ENCODE assay signal across 11 cellular contexts in the genomic region with DNA sequence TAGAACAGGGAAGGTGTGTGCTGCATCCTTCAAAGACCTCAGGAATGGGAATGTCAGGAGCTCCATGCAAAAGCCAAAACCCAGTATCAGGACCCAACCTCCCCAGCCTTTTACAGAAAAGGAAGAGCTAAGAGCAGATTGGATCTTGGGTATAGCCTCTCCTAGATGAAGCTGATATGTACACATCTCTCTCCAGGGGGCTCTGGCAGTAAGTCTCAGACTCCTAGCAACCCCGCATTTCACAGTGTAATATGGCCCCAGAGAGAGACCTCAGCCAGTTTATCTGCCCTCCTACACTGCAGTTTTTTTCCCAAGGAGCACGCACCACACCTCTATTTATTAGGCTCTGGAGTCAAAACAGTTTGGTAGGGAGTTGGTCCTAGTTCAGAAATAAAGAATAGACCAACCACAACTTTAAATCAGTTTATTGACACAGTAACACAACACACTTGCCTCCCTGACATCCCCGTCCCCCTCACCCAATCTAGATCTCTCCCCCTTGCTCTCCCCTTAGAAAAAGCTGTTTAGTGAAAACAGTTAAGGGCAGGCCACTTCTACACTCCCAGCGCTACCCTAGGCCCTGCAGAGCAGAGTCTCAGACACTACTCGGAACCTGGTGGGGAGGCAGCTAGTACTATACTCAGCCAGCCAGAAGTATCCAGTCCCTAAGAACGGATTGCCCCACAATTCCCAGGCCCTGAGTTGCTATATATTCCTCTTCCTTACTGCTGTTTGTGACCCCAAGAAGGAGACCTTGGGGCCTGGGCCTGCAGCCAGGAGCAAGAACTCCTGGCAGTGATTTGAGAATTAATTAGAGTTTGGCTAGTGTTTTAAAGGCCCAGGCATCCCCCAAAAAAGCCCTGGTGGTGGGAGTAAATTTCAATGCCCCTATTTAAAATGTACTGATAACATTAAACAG.
DNase-seq lines count a peak whose midpoint lies in the region; ATAC-seq, FAIRE-seq and TF ChIP-seq lines count a peak whose summit lies in the region.
"Had no signal": no experiment of that assay in that cellular context is flagged by ENCODE, and none has a peak within 500 bp of the region (broad histone marks: within the 10 kb centered on the region; RNA-seq: fewer than 3 reads in every experiment).

No MANE protein-coding gene starts in this region.

- no peaks in the 10 kb centered on the region for H3K9me3 Mint-ChIP-seq in activated T-cell treated with anti-CD3 and anti-CD28 coated beads, Interleukin-2, amount 50 U/mL, for 24 hours

- H3K4me1 ChIP-seq in K562 (replicated peaks in 1 of 2; ENCODE audit: control insufficient read depth in 2 of 2, insufficient read depth in 2 of 2, low read length in 2 of 2) (peaks cover 6 to 10% of the 10 kb centered on the region in 2 experiments; a peak in 4 of 5 replicates), mesodermal cell (ENCODE audit: control insufficient read depth, insufficient read depth, low read length, poor library complexity, severe bottlenecking) (peaks cover 11% of the 10 kb centered on the region), subcutaneous abdominal adipose tissue (ENCODE audit: control insufficient read depth in 5 of 5, insufficient read depth in 5 of 5, low read length in 5 of 5) (peaks cover 4 to 38% (median 30%) of the 10 kb centered on the region in 5 donors)

- H3K4me3 Mint-ChIP-seq in activated T-cell treated with anti-CD3 and anti-CD28 coated beads, Interleukin-2, amount 50 U/mL, for 24 hours = no peak overlapping the region
- H3K4me3 Mint-ChIP-seq: activated CD4-positive, alpha-beta T cell treated with anti-CD3 and anti-CD28 coated beads for 36 hours had no signal

- H3K27me3 Mint-ChIP-seq in activated T-cell treated with anti-CD3 and anti-CD28 coated beads, Interleukin-2, amount 50 U/mL, for 24 hours = no peaks in the 10 kb centered on the region
- H3K27me3 Mint-ChIP-seq: activated CD4-positive, alpha-beta T cell treated with anti-CD3 and anti-CD28 coated beads for 36 hours had no signal

- H3K36me3 ChIP-seq in K562 (ENCODE audit: control insufficient read depth, insufficient read depth, low read length) = peaks cover 77% of the 10 kb centered on the region
- H3K36me3 ChIP-seq in mesodermal cell (ENCODE audit: control insufficient read depth, insufficient read depth, low read length) = peaks cover 95% of the 10 kb centered on the region
- H3K36me3 ChIP-seq in subcutaneous abdominal adipose tissue (ENCODE audit: control insufficient read depth in 5 of 5, insufficient read depth in 5 of 5, low read length in 5 of 5) = peaks cover 2 to 78% (median 66%) of the 10 kb centered on the region in 5 donors

- intact Hi-C loops in K562 (cut with micrococcal nuclease) = loop anchor here (2.0 kb wide), 1 partner anchor 123 kb away; no protein-coding TSS in a partner anchor

- FAIRE-seq in K562 (lab: Jason Lieb, UNC) = no peak

- TSS peak; percentile 74 for BruUV-seq in K562 (replicated peaks; lab: Mats Ljungman, UMichigan)

- peak overlapping the region; percentile 79 for H3K27ac Mint-ChIP-seq in activated T-cell treated with anti-CD3 and anti-CD28 coated beads, Interleukin-2, amount 50 U/mL, for 24 hours
- H3K27ac Mint-ChIP-seq: activated CD4-positive, alpha-beta T cell treated with anti-CD3 and anti-CD28 coated beads for 36 hours had no signal

- no peak overlapping the region for H3K4me3 ChIP-seq in K562
- no peak overlapping the region for H3K4me3 ChIP-seq in mesodermal cell (ENCODE audit: extremely low read depth, insufficient read depth, low read length, poor library complexity, severe bottlenecking)
- H3K4me3 ChIP-seq in subcutaneous abdominal adipose tissue (ENCODE audit: low read depth in 1 of 5, low read length in 5 of 5) = no peak overlapping the region
- H3K4me3 ChIP-seq in coronary artery = no peak overlapping the region

- 93% methylated on average over 6 of the region's 6 CpGs for WGBS in K562 (ENCODE audit: insufficient coverage, low coverage, missing lambda C conversion rate)
- WGBS in mesodermal cell (ENCODE audit: insufficient coverage in 2 of 2), 2 experiments = 86 to 89% methylated on average over 2 to 3 of the region's 6 CpGs

- H3K27me3 ChIP-seq in K562 (ENCODE audit: control insufficient read depth in 2 of 2, insufficient read depth in 2 of 2, low read length in 2 of 2) (no peaks in the 10 kb centered on the region), subcutaneous abdominal adipose tissue (ENCODE audit: control insufficient read depth in 5 of 5, insufficient read depth in 4 of 5, low read length in 5 of 5) (no peaks in the 10 kb centered on the region)

- no peaks in the 10 kb centered on the region for H3K9me1 ChIP-seq in K562 (ENCODE audit: control insufficient read depth, insufficient read depth, low read length)

- POLR2A ChIA-PET in K562 (lab: Yijun Ruan, JAX) = interaction anchor here (0.5 to 2.2 kb wide), 8 partner anchors 9 to 619 kb away, joined by 3 to 13 read pairs (median 3); no protein-coding TSS in a partner anchor

- no peak for TF ChIP-seq EP300 in K562 (IDR thresholded peaks at IDR 0.05; ENCODE audit: low read length)

- peaks cover 10% of the 10 kb centered on the region for H3K4me1 Mint-ChIP-seq in activated T-cell treated with anti-CD3 and anti-CD28 coated beads, Interleukin-2, amount 50 U/mL, for 24 hours (ENCODE audit: low read depth)

- no peak overlapping the region for H3K4me2 ChIP-seq in K562 (ENCODE audit: insufficient read depth, low read length)
- H3K4me2 ChIP-seq: KMS-11 had no signal

- H3K27ac ChIP-seq in K562 (ENCODE audit: extremely low read depth, low read depth, low read length) (no peak overlapping the region), mesodermal cell (ENCODE audit: low read depth, low read length, severe bottlenecking) (peak overlapping the region; percentile 53), subcutaneous abdominal adipose tissue (ENCODE audit: low read depth, low read length) (peak overlapping the region; percentile 9), coronary artery (peak overlapping the region in 1 of 2 donors; percentile 27)
- H3K27ac ChIP-seq: KMS-11 had no signal

- H4K20me1 ChIP-seq in K562 (replicated peaks; ENCODE audit: control insufficient read depth, insufficient read depth, low read length) = 0 out of 2 replicates have a peak, but pooled peaks cover 10% of the 10 kb centered on the region

- H3K9ac ChIP-seq in K562 (ENCODE audit: insufficient read depth in 1 of 2, low read depth in 2 of 2, low read length in 2 of 2) (no peak overlapping the region), subcutaneous abdominal adipose tissue (ENCODE audit: low read length in 5 of 5) (peak overlapping the region in 2 of 5 donors; percentile 13 to 33)
- H3K9ac ChIP-seq: KMS-11 had no signal

- CTCF ChIA-PET in K562 (lab: Yijun Ruan, JAX; ENCODE audit: low intra/inter-chr PET ratio) = interaction anchor here (5.6 kb wide), 1 partner anchor 42 kb away, joined by 92 read pairs; no protein-coding TSS in a partner anchor

- H3K79me2 ChIP-seq in K562 (ENCODE audit: control insufficient read depth, insufficient read depth, low read length) = no peaks in the 10 kb centered on the region

- H3K36me3 Mint-ChIP-seq in activated T-cell treated with anti-CD3 and anti-CD28 coated beads, Interleukin-2, amount 50 U/mL, for 24 hours (ENCODE audit: low read depth) = peaks cover 78% of the 10 kb centered on the region

- in situ Hi-C loops in K562 (cut with MboI) = no loop called here

- no peak overlapping the region for H2AFZ ChIP-seq in K562 (ENCODE audit: low read depth, low read length)

- ATAC-seq in K562 = no peak
- ATAC-seq: activated CD4-positive, alpha-beta T cell treated with anti-CD3 and anti-CD28 coated beads for 36 hours had no signal

- TF ChIP-seq POLR2A in K562 (conservative IDR thresholded peaks at IDR 0.05) = no peak

- no peak for DNase-seq in activated T-cell treated with anti-CD3 and anti-CD28 coated beads, Interleukin-2, amount 50 U/mL, for 24 hours
- no peak for DNase-seq in activated T-cell treated with anti-CD3 and anti-CD28 coated beads, Interleukin-2, amount 50 U/mL, for 48 hours
- DNase-seq in K562 (ENCODE audit: extremely low read depth in 1 of 4, low spot score in 3 of 4) (no peak), coronary artery (ENCODE audit: low spot score) (no peak), OCI-M1 (lab: John Stamatoyannopoulos, UW) (no peak), islet precursor cell (no peak)
- DNase-seq: activated CD4-positive, alpha-beta T cell treated with anti-CD3 and anti-CD28 coated beads for 36 hours; GDM1 had no signal

- no peaks in the 10 kb centered on the region for H3K9me3 ChIP-seq in K562 (replicated peaks; ENCODE audit: control insufficient read depth, insufficient read depth, low read depth, low read length)
- H3K9me3 ChIP-seq in mesodermal cell (ENCODE audit: control insufficient read depth, low read length) = no peaks in the 10 kb centered on the region
- H3K9me3 ChIP-seq in subcutaneous abdominal adipose tissue (ENCODE audit: control insufficient read depth in 5 of 5, low read length in 5 of 5) = no peaks in the 10 kb centered on the region

- TF ChIP-seq CTCF in K562 (IDR thresholded peaks at IDR 0.05 in 2 of 3, conservative IDR thresholded peaks at IDR 0.05 in 1 of 3; ENCODE audit: insufficient read depth in 2 of 3, low read depth in 1 of 3, low read length in 3 of 3) = no peak
- no peak for TF ChIP-seq CTCF in coronary artery (IDR thresholded peaks at IDR 0.05)

- TF ChIP-seq RAD21 in K562 (CRISPR knock-in tag; conservative IDR thresholded peaks at IDR 0.05 in 1 of 2, IDR thresholded peaks at IDR 0.05 in 1 of 2) = no peak

TF ChIP-seq in K562, 482 proteins besides CTCF, POLR2A, EP300 and RAD21:
- TF ChIP-seq, protein P1, sequence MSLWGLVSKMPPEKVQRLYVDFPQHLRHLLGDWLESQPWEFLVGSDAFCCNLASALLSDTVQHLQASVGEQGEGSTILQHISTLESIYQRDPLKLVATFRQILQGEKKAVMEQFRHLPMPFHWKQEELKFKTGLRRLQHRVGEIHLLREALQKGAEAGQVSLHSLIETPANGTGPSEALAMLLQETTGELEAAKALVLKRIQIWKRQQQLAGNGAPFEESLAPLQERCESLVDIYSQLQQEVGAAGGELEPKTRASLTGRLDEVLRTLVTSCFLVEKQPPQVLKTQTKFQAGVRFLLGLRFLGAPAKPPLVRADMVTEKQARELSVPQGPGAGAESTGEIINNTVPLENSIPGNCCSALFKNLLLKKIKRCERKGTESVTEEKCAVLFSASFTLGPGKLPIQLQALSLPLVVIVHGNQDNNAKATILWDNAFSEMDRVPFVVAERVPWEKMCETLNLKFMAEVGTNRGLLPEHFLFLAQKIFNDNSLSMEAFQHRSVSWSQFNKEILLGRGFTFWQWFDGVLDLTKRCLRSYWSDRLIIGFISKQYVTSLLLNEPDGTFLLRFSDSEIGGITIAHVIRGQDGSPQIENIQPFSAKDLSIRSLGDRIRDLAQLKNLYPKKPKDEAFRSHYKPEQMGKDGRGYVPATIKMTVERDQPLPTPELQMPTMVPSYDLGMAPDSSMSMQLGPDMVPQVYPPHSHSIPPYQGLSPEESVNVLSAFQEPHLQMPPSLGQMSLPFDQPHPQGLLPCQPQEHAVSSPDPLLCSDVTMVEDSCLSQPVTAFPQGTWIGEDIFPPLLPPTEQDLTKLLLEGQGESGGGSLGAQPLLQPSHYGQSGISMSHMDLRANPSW (CRISPR knock-in tag; IDR thresholded peaks at IDR 0.05) = no peak
